ENCODE assay signal across 13 cellular contexts in the genomic region with DNA sequence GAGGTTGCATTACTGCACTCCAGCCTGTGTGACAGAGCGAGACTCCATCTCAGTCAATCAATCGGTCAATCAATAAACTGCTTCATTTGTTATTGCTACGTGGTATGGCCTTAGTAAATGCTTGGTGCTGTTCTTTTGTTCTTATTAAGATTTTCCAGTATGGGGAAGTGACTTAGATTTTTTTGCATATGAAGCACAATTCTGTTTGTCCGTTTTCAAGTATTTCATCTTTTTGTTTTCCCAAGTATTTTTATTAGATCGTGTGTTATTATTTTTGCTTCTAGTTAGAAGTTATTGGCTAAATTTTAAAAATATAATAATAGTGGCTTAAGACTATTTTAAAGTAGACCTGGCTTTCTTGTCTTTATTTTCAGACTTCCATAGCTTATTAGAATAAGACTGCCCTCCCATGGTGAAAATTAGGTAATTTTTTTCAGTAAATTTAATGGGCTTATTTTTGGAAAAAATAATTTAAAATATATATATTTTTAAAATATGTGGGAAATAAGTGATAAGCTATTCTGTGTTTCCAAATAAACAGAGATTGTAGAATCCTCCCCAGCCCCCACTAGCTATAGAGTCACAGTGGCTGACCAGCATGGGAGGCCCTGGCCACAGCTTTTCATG. TPM values are rescaled to one million over a fixed set of nuclear protein-coding genes. Genes with fewer than 3 reads are reported as not detected.
DNase-seq lines count a peak whose midpoint lies in the region; TF ChIP-seq lines count a peak whose summit lies in the region.
"Had no signal": no experiment of that assay in that cellular context is flagged by ENCODE, and none has a peak within 500 bp of the region (broad histone marks: within the 10 kb centered on the region; RNA-seq: fewer than 3 reads in every experiment).

No MANE protein-coding gene starts in this region.

- H3K4me3 Mint-ChIP-seq in progenitor cell of endocrine pancreas (ENCODE audit: low read depth), result no peak overlapping the region

- H3K9me3 Mint-ChIP-seq in progenitor cell of endocrine pancreas (ENCODE audit: low read depth), result no peaks in the 10 kb centered on the region

- H3K27ac ChIP-seq in dorsolateral prefrontal cortex, result no peak overlapping the region

- intact Hi-C loops in dorsolateral prefrontal cortex (cut with DNase I), result loop anchor here in 1 of 2 donors (5.0 to 10.0 kb wide), 2 partner anchors 114 to 198 kb away; a partner anchor contains a TSS

- TF ChIP-seq CTCF in NB4 (IDR thresholded peaks at IDR 0.05; ENCODE audit: low read depth, low read length), result no peak
- peak in 53 of 56 donors; percentile 21 to 67 (median 44) for TF ChIP-seq CTCF in dorsolateral prefrontal cortex (IDR thresholded peaks at IDR 0.05 in 54 of 56, conservative IDR thresholded peaks at IDR 0.05 in 2 of 56; ENCODE audit: low read depth in 1 of 56, partially characterized antibody in 56 of 56)
- TF ChIP-seq CTCF in progenitor cell of endocrine pancreas (IDR thresholded peaks at IDR 0.05; ENCODE audit: unreplicated experiment), result peak; percentile 38

- no peaks in the 10 kb centered on the region for H3K27me3 ChIP-seq in dorsolateral prefrontal cortex

- H3K36me3 Mint-ChIP-seq in progenitor cell of endocrine pancreas (ENCODE audit: insufficient read depth), result no peaks in the 10 kb centered on the region

- H3K4me3 ChIP-seq in NB4 (ENCODE audit: low read depth, low read length) (no peak overlapping the region), dorsolateral prefrontal cortex (no peak overlapping the region)

- DNase-seq in DMS 273 (lab: John Stamatoyannopoulos, UW; ENCODE audit: unreplicated experiment), result peak; percentile 11
- no peak for DNase-seq in DMS 273 treated with DMSO at 0.1 percent for 48 hours (lab: John Stamatoyannopoulos, UW)
- DNase-seq in NB4 (ENCODE audit: low read depth), result peak; percentile 4
- no peak for DNase-seq in dorsolateral prefrontal cortex
- no peak for DNase-seq in progenitor cell of endocrine pancreas (ENCODE audit: low spot score, unreplicated experiment)
- DNase-seq in foreskin melanocyte, result no peak
- no peak for DNase-seq in NCI-H2171 treated with DMSO at 0.1 percent for 48 hours (lab: John Stamatoyannopoulos, UW)
- no peak for DNase-seq in islet precursor cell
- DNase-seq: activated CD4-positive, CD25-positive, alpha-beta regulatory T cell treated with anti-CD3 and anti-CD28 coated beads, Interleukin-2, amount 50 U/mL, for 72 hours; caudate nucleus; NCI-H446 had no signal

- H3K27me3 Mint-ChIP-seq in progenitor cell of endocrine pancreas, result no peaks in the 10 kb centered on the region

- TF ChIP-seq POLR2A in NB4 (IDR thresholded peaks at IDR 0.05; ENCODE audit: extremely low read depth, insufficient read length), result no peak

- peaks cover 9% of the 10 kb centered on the region for H3K4me1 Mint-ChIP-seq in progenitor cell of endocrine pancreas (ENCODE audit: low read depth)

- H3K27ac Mint-ChIP-seq in progenitor cell of endocrine pancreas, result no peak overlapping the region

RNA-seq across cellular contexts. Expression of a gene that starts 14.7 kb away (rescaled TPM):
- total RNA-seq in dorsolateral prefrontal cortex (10 to 100 TPM in 5 of 120 experiments, 1 to 10 TPM in 107, under 1 TPM in 7, not detected in 1; 0.38 to 23.0 (median 3.1) TPM), progenitor cell of endocrine pancreas (not detected in 2 replicates)
- total RNA-seq: A172, mononuclear cell had no signal

RNA-seq across cellular contexts. Expression of a gene that starts 34.6 kb away (rescaled TPM):
- total RNA-seq in dorsolateral prefrontal cortex (10 to 100 TPM in 13 of 120 experiments, 1 to 10 TPM in 70, under 1 TPM in 31, not detected in 6; 0.21 to 33.5 (median 1.7) TPM), progenitor cell of endocrine pancreas (not detected in 2 replicates)
- total RNA-seq: A172 had no signal

RNA-seq across cellular contexts. Expression of a gene that starts 43.3 kb away (rescaled TPM):
- total RNA-seq in dorsolateral prefrontal cortex (1 to 10 TPM in 24 of 120 experiments, under 1 TPM in 87, not detected in 9; 0.20 to 4.5 (median 0.60) TPM), progenitor cell of endocrine pancreas (not detected in 2 replicates)
- total RNA-seq: A172, mononuclear cell had no signal

Comparison
In these comparisons a context has a peak if more than half of its experiments do, and no peak if none do; other contexts are left out.
1. DNase-seq: peak in DMS 273 (single experiment) and NB4 (single experiment); none in DMS 273 treated with DMSO at 0.1 percent for 48 hours (single experiment), dorsolateral prefrontal cortex (0 of 10), progenitor cell of endocrine pancreas (single experiment), foreskin melanocyte (single experiment), NCI-H2171 treated with DMSO at 0.1 percent for 48 hours (single experiment) and islet precursor cell (single experiment).